Comparison of ENCODE assay signal across 8 cellular contexts in genomic region chr12:106986625-106987389, GRCh38. TPM values are rescaled to one million over a fixed set of nuclear protein-coding genes. Genes with fewer than 3 reads are reported as not detected.
A peak's percentile ranks its signal among the peaks of the same experiment; 100 is the strongest.
DNase-seq lines count a peak whose midpoint lies in the region; ATAC-seq and TF ChIP-seq lines count a peak whose summit lies in the region.

MTERF2 (minus strand) TSS chr12:106987146; CDS start chr12:106978714, 8,432 bp downstream.

- no peaks in the 10 kb centered on the region for H3K27me3 ChIP-seq in kidney epithelial cell (ENCODE audit: control insufficient read depth, insufficient read depth, low read length)

- in situ Hi-C loops in GM18951 (cut with MboI; ENCODE audit: low sequenced_read_pairs, unreplicated experiment), result no loop called here

- ATAC-seq in HG03175 (IDR thresholded peaks at IDR 0.05; ENCODE audit: unreplicated experiment), result peak; percentile 94

- peak; percentile 62 for TF ChIP-seq POLR2A in GM18951 (IDR thresholded peaks at IDR 0.05; ENCODE audit: extremely low read depth, insufficient read depth, insufficient read length)

- H3K27me3 Mint-ChIP-seq in chondrocyte (ENCODE audit: low read depth), result no peaks in the 10 kb centered on the region

- DNase-seq in AG08396 (ENCODE audit: low spot score) (peak; percentile 94), NCI-H345 (lab: John Stamatoyannopoulos, UW) (peak; percentile 95), chondrocyte (ENCODE audit: low spot score) (peak; percentile 97), kidney epithelial cell (ENCODE audit: low read depth) (peak; percentile 75)
- DNase-seq in activated CD4-positive, alpha-beta T cell treated with anti-CD3 and anti-CD28 coated beads for 24 hours (ENCODE audit: low read depth in 2 of 2), result peak; percentile 68 to 69
- peak; percentile 87 for DNase-seq in stimulated activated CD4-positive, alpha-beta T cell treated with anti-CD3 and anti-CD28 coated beads, Interleukin-15, amount 100 ng/mL, for 24 hours

- peak; percentile 38 for TF ChIP-seq CTCF in chondrocyte (IDR thresholded peaks at IDR 0.05)
- no peak for TF ChIP-seq CTCF in kidney epithelial cell (IDR thresholded peaks at IDR 0.05; ENCODE audit: insufficient read depth, low read length, poor library complexity, severe bottlenecking)

- no peaks in the 10 kb centered on the region for H3K36me3 ChIP-seq in kidney epithelial cell (ENCODE audit: control insufficient read depth, insufficient read depth, low read length)

- peaks cover 47% of the 10 kb centered on the region for H3K4me1 Mint-ChIP-seq in chondrocyte (ENCODE audit: low read depth)

- peak within 1 kb of the TSS; percentile 98 for H3K27ac Mint-ChIP-seq in chondrocyte (ENCODE audit: unreplicated experiment)

- peaks cover 16% of the 10 kb centered on the region for H3K36me3 Mint-ChIP-seq in chondrocyte (ENCODE audit: low read depth)

- no peaks in the 10 kb centered on the region for H3K9me3 Mint-ChIP-seq in chondrocyte (ENCODE audit: low read depth)

- H3K4me3 ChIP-seq in kidney epithelial cell (ENCODE audit: low read depth, low read length), result peak within 1 kb of the TSS; percentile 88

- H3K4me3 Mint-ChIP-seq in chondrocyte (ENCODE audit: unreplicated experiment), result peak within 1 kb of the TSS; percentile 96

RNA-seq across cellular contexts. Expression of gene MTERF2, which starts in this region (rescaled TPM):
- total RNA-seq in chondrocyte, result 7.0 to 12.3 TPM (median 7.5 TPM) in 3 replicates
- 4.2 and 6.9 TPM in 2 replicates for total RNA-seq in kidney epithelial cell

Comparison
In these comparisons a context has a peak if more than half of its experiments do, and no peak if none do; other contexts are left out.
1. Peak in every context shown above with its lines: DNase-seq, ATAC-seq and H3K4me3 ChIP-seq.